In genomic region chr1:178308438-178308837, GRCh38 we compare ENCODE assay signal across 21 cellular contexts.
"Had no signal": no experiment of that assay in that cellular context is flagged by ENCODE, and none has a peak within 500 bp of the region (broad histone marks: within the 10 kb centered on the region; RNA-seq: fewer than 3 reads in every experiment).

No MANE protein-coding gene starts in this region.

- DNase-seq: activated CD4-positive, alpha-beta T cell treated with anti-CD3 and anti-CD28 coated beads, Interleukin-2, amount 10 ng/mL, durations not matched to agents 7 days and 5 days; activated CD4-positive, CD25-positive, alpha-beta regulatory T cell treated with anti-CD3 and anti-CD28 coated beads, Interleukin-2, amount 50 U/mL, for 72 hours; activated CD8-positive, alpha-beta memory T cell treated with anti-CD3 and anti-CD28 coated beads, Interleukin-2, amount 10 ng/mL, durations not matched to agents 7 days and 5 days; activated CD8-positive, alpha-beta T cell treated with anti-CD3 and anti-CD28 coated beads for 36 hours; activated effector memory CD4-positive, alpha-beta T cell treated with anti-CD3 and anti-CD28 coated beads, Interleukin-2, amount 50 U/mL, for 16 hours; activated naive CD4-positive, alpha-beta T cell treated with anti-CD3 and anti-CD28 coated beads, Interleukin-2, amount 10 ng/mL, durations not matched to agents 7 days and 5 days; activated T-cell treated with anti-CD3 and anti-CD28 coated beads for 4 hours; glutamatergic neuron; left cardiac atrium; mesenchymal stem cell; naive thymus-derived CD4-positive, alpha-beta T cell; occipital lobe; stimulated activated CD4-positive, alpha-beta T cell treated with anti-CD3 and anti-CD28 coated beads, Interleukin-15, amount 100 ng/mL, for 24 hours; stimulated activated naive B cell treated with anti-CD40 and anti-IgM and Interleukin-4, amounts not matched to agents 10 μg/mL and 1 μg/mL and 100 μg/mL, for 72 hours; testis had no signal

- H3K4me3 ChIP-seq: hepatocyte, smooth muscle cell, testis, vagina had no signal

- H3K9me3 ChIP-seq: testis, vagina had no signal

- ATAC-seq: activated CD8-positive, alpha-beta memory T cell treated with anti-CD3 and anti-CD28 coated beads, Interleukin-2, amount 10 ng/mL, durations not matched to agents 7 days and 5 days; activated CD8-positive, alpha-beta T cell treated with anti-CD3 and anti-CD28 coated beads for 36 hours; left cardiac atrium; naive thymus-derived CD4-positive, alpha-beta T cell; sciatic nerve; stimulated activated naive B cell treated with anti-CD40 and anti-IgM and Interleukin-4, amounts not matched to agents 10 μg/mL and 1 μg/mL and 100 μg/mL, for 72 hours had no signal

- H3K27ac ChIP-seq: hepatocyte, testis, vagina had no signal

- H3K27me3 ChIP-seq: hepatocyte, testis, vagina had no signal

- H3K4me1 ChIP-seq: testis had no signal

- H3K36me3 ChIP-seq: vagina had no signal

- FAIRE-seq: endometrium, frontal cortex had no signal
